Comparison of ENCODE assay signal across 14 cellular contexts in genomic region chr13:111853146-111853545, GRCh38.
DNase-seq lines count a peak whose midpoint lies in the region; ATAC-seq and TF ChIP-seq lines count a peak whose summit lies in the region.
"Had no signal": no experiment of that assay in that cellular context is flagged by ENCODE, and none has a peak within 500 bp of the region (broad histone marks: within the 10 kb centered on the region; RNA-seq: fewer than 3 reads in every experiment).

No MANE protein-coding gene starts in this region.

- H3K27me3 Mint-ChIP-seq in nephron (ENCODE audit: low read depth) = peaks cover 39% of the 10 kb centered on the region

- peak overlapping the region; percentile 37 to 94 (median 72) for H3K27ac Mint-ChIP-seq in nephron
- H3K27ac Mint-ChIP-seq: CD4-positive, CD25-positive, alpha-beta regulatory T cell had no signal

- ATAC-seq in heart right ventricle (no peak), HG03354 (IDR thresholded peaks at IDR 0.05; ENCODE audit: poor library complexity, severe bottlenecking, unreplicated experiment) (no peak)
- ATAC-seq: HepG2 had no signal

- DNase-seq in cardiac septum (ENCODE audit: low spot score) (peak; percentile 33), heart right ventricle (no peak), activated gamma-delta T cell (lab: John Stamatoyannopoulos, UW) (no peak), GM19240 (ENCODE audit: insufficient read length, low spot score) (no peak)
- DNase-seq: Calu3; CD4-positive, CD25-positive, alpha-beta regulatory T cell; DMS 273 treated with DMSO at 0.1 percent for 48 hours; GM23248 had no signal

- peaks cover 25% of the 10 kb centered on the region for H3K4me1 Mint-ChIP-seq in nephron
- H3K4me1 Mint-ChIP-seq: CD4-positive, CD25-positive, alpha-beta regulatory T cell had no signal

- intact Hi-C loops in cardiac septum (cut with DNase I) = no loop called here
- intact Hi-C loops in heart right ventricle (cut with DNase I) = no loop called here

- no peaks in the 10 kb centered on the region for H3K36me3 Mint-ChIP-seq in nephron (ENCODE audit: low read depth)
- H3K36me3 Mint-ChIP-seq: CD4-positive, CD25-positive, alpha-beta regulatory T cell had no signal

- no peak overlapping the region for H3K27ac ChIP-seq in heart right ventricle
- H3K27ac ChIP-seq: BLaER1 treated with 17β-estradiol and CSF1 and Interleukin-3, amounts not matched to agents 10 nM and 100 nM; GM23248 had no signal

- H3K27me3 ChIP-seq in heart right ventricle = peaks cover under 1 to 69% (median 29%) of the 10 kb centered on the region in 7 donors
- no peaks in the 10 kb centered on the region for H3K27me3 ChIP-seq in endocrine pancreas (ENCODE audit: control insufficient read depth, insufficient read depth, low read length)
- H3K27me3 ChIP-seq: BLaER1 treated with 17β-estradiol and CSF1 and Interleukin-3, amounts not matched to agents 10 nM and 100 nM had no signal

- H3K4me3 ChIP-seq in heart right ventricle (no peak overlapping the region), endocrine pancreas (ENCODE audit: control insufficient read depth, insufficient read depth, low read length) (peak overlapping the region; percentile 48)
- H3K4me3 ChIP-seq: BLaER1 treated with 17β-estradiol and CSF1 and Interleukin-3, amounts not matched to agents 10 nM and 100 nM; GM23248; HAP-1 had no signal

- H3K9me3 ChIP-seq in heart right ventricle (peaks cover 0 to 6% (median 0%) of the 10 kb centered on the region in 11 donors), endocrine pancreas (ENCODE audit: control insufficient read depth, low read length) (peaks cover 2% of the 10 kb centered on the region)
- H3K9me3 ChIP-seq: HAP-1 had no signal

- H3K9ac ChIP-seq in endocrine pancreas (ENCODE audit: control insufficient read depth, insufficient read depth, low read length) = no peak overlapping the region
- H3K9ac ChIP-seq: BLaER1 treated with 17β-estradiol and CSF1 and Interleukin-3, amounts not matched to agents 10 nM and 100 nM; GM23248 had no signal

- no peaks in the 10 kb centered on the region for H3K36me3 ChIP-seq in heart right ventricle
- H3K36me3 ChIP-seq in endocrine pancreas (ENCODE audit: control insufficient read depth, insufficient read depth, low read length) = no peaks in the 10 kb centered on the region
- H3K36me3 ChIP-seq: BLaER1 treated with 17β-estradiol and CSF1 and Interleukin-3, amounts not matched to agents 10 nM and 100 nM; HAP-1 had no signal

- H3K4me1 ChIP-seq in heart right ventricle = no peaks in the 10 kb centered on the region
- H3K4me1 ChIP-seq in endocrine pancreas (ENCODE audit: control insufficient read depth, insufficient read depth, low read length) = no peaks in the 10 kb centered on the region
- H3K4me1 ChIP-seq: HAP-1 had no signal

- peaks cover 3% of the 10 kb centered on the region for H3K9me3 Mint-ChIP-seq in nephron

- no peak overlapping the region for H3K4me3 Mint-ChIP-seq in nephron
- H3K4me3 Mint-ChIP-seq: CD4-positive, CD25-positive, alpha-beta regulatory T cell had no signal

- 78 to 79% methylated on average over 15 of the region's 15 CpGs for WGBS in heart right ventricle, 2 donors

- TF ChIP-seq CTCF in heart right ventricle (IDR thresholded peaks at IDR 0.05) (no peak), nephron (IDR thresholded peaks at IDR 0.05; ENCODE audit: unreplicated experiment in 3 of 3) (no peak)
